Comparison of ENCODE assay signal across 8 cellular contexts in genomic region chr4:38672247-38673071, GRCh38. TPM values are rescaled to one million over a fixed set of nuclear protein-coding genes. Genes with fewer than 3 reads are reported as not detected.
DNase-seq lines count a peak whose midpoint lies in the region; ATAC-seq and TF ChIP-seq lines count a peak whose summit lies in the region.

No MANE protein-coding gene starts in this region.

- no peaks in the 10 kb centered on the region for H3K36me3 ChIP-seq in MM.1S (replicated peaks; ENCODE audit: insufficient read depth, low read length)

- H2AFZ ChIP-seq in MM.1S (ENCODE audit: low read length), result no peak overlapping the region

- H3K27me3 ChIP-seq in MM.1S (replicated peaks; ENCODE audit: insufficient read depth, low read length), result no peaks in the 10 kb centered on the region

- H3K27ac ChIP-seq in MM.1S (ENCODE audit: low read length), result peak overlapping the region; percentile 62; the same call in 1 of the 2 replicates
- H3K27ac ChIP-seq in adipose tissue (ENCODE audit: low read depth, low read length), result peak overlapping the region; percentile 83

- DNase-seq in MM.1S, result no peak
- peak; percentile 62 for DNase-seq in islet precursor cell
- no peak for DNase-seq in stimulated activated effector memory CD8-positive, alpha-beta T cell treated with anti-CD3 and anti-CD28 coated beads, Interleukin-12 subunit alpha, Interleukin-12 subunit beta, amount 100 ng/mL, for 72 hours (ENCODE audit: low spot score in 2 of 2)
- DNase-seq in activated CD8-positive, alpha-beta memory T cell treated with anti-CD3 and anti-CD28 coated beads, Interleukin-2, amount 10 ng/mL, durations not matched to agents 7 days and 5 days, result no peak
- DNase-seq in HuH-7 (ENCODE audit: low spot score), result no peak
- DNase-seq in stimulated activated CD4-positive, alpha-beta T cell treated with anti-CD3 and anti-CD28 coated beads, Interleukin-4, amount 100 ng/mL, for 4 hours, result no peak
- no peak for DNase-seq in SK-N-DZ (ENCODE audit: low spot score)

- peak overlapping the region; percentile 88; the same call in 1 of the 2 replicates for H3K4me2 ChIP-seq in MM.1S (ENCODE audit: low read depth, low read length)

- H3K36me3 Mint-ChIP-seq in stimulated activated effector memory CD8-positive, alpha-beta T cell treated with anti-CD3 and anti-CD28 coated beads, Interleukin-12 subunit alpha, Interleukin-12 subunit beta, amount 100 ng/mL, for 72 hours, result no peaks in the 10 kb centered on the region
- H3K36me3 Mint-ChIP-seq in activated CD8-positive, alpha-beta memory T cell treated with anti-CD3 and anti-CD28 coated beads, Interleukin-2, amount 10 ng/mL, durations not matched to agents 7 days and 5 days, result no peaks in the 10 kb centered on the region

- H3K79me2 ChIP-seq in MM.1S (ENCODE audit: low read length), result peaks cover 99% of the 10 kb centered on the region

- 47 to 58% (median 53%) methylated on average over 14 to 15 of the region's 15 CpGs for WGBS in adipose tissue, 3 donors

- no peaks in the 10 kb centered on the region for H3K9me3 ChIP-seq in MM.1S (replicated peaks; ENCODE audit: insufficient read depth, low read length)

- H3K27me3 Mint-ChIP-seq in activated CD8-positive, alpha-beta memory T cell treated with anti-CD3 and anti-CD28 coated beads, Interleukin-2, amount 10 ng/mL, durations not matched to agents 7 days and 5 days, result peaks cover 10% of the 10 kb centered on the region

- peaks cover 72% of the 10 kb centered on the region for H3K4me1 Mint-ChIP-seq in stimulated activated effector memory CD8-positive, alpha-beta T cell treated with anti-CD3 and anti-CD28 coated beads, Interleukin-12 subunit alpha, Interleukin-12 subunit beta, amount 100 ng/mL, for 72 hours
- peaks cover 32% of the 10 kb centered on the region for H3K4me1 Mint-ChIP-seq in activated CD8-positive, alpha-beta memory T cell treated with anti-CD3 and anti-CD28 coated beads, Interleukin-2, amount 10 ng/mL, durations not matched to agents 7 days and 5 days

- no peaks in the 10 kb centered on the region for H3K9me2 ChIP-seq in MM.1S (replicated peaks; ENCODE audit: insufficient read depth, low read length)

- no peak for TF ChIP-seq CTCF in MM.1S (IDR thresholded peaks at IDR 0.05; ENCODE audit: low read length)

- peak overlapping the region; percentile 86 for H3K27ac Mint-ChIP-seq in stimulated activated effector memory CD8-positive, alpha-beta T cell treated with anti-CD3 and anti-CD28 coated beads, Interleukin-12 subunit alpha, Interleukin-12 subunit beta, amount 100 ng/mL, for 72 hours
- no peak overlapping the region for H3K27ac Mint-ChIP-seq in activated CD8-positive, alpha-beta memory T cell treated with anti-CD3 and anti-CD28 coated beads, Interleukin-2, amount 10 ng/mL, durations not matched to agents 7 days and 5 days

- H3K4me3 Mint-ChIP-seq in stimulated activated effector memory CD8-positive, alpha-beta T cell treated with anti-CD3 and anti-CD28 coated beads, Interleukin-12 subunit alpha, Interleukin-12 subunit beta, amount 100 ng/mL, for 72 hours, result peak overlapping the region; percentile 43
- H3K4me3 Mint-ChIP-seq in activated CD8-positive, alpha-beta memory T cell treated with anti-CD3 and anti-CD28 coated beads, Interleukin-2, amount 10 ng/mL, durations not matched to agents 7 days and 5 days, result no peak overlapping the region

- CTCF ChIA-PET in activated CD8-positive, alpha-beta memory T cell treated with anti-CD3 and anti-CD28 coated beads, Interleukin-2, amount 10 ng/mL, durations not matched to agents 7 days and 5 days (lab: Charles Lee), result interaction anchor here (0.6 to 1.2 kb wide), 2 partner anchors 493 to 1101 kb away, joined by 3 to 6 read pairs; no protein-coding TSS in a partner anchor

- ATAC-seq in stimulated activated effector memory CD8-positive, alpha-beta T cell treated with anti-CD3 and anti-CD28 coated beads, Interleukin-12 subunit alpha, Interleukin-12 subunit beta, amount 100 ng/mL, for 72 hours, result no peak
- no peak for ATAC-seq in activated CD8-positive, alpha-beta memory T cell treated with anti-CD3 and anti-CD28 coated beads, Interleukin-2, amount 10 ng/mL, durations not matched to agents 7 days and 5 days

- H3K9ac ChIP-seq in MM.1S (ENCODE audit: low read length), result peak overlapping the region; percentile 51; the same call in 1 of the 2 replicates

- H3K9me3 Mint-ChIP-seq in stimulated activated effector memory CD8-positive, alpha-beta T cell treated with anti-CD3 and anti-CD28 coated beads, Interleukin-12 subunit alpha, Interleukin-12 subunit beta, amount 100 ng/mL, for 72 hours, result no peaks in the 10 kb centered on the region
- H3K9me3 Mint-ChIP-seq in activated CD8-positive, alpha-beta memory T cell treated with anti-CD3 and anti-CD28 coated beads, Interleukin-2, amount 10 ng/mL, durations not matched to agents 7 days and 5 days (ENCODE audit: low read depth), result no peaks in the 10 kb centered on the region

- H3F3A ChIP-seq in MM.1S (ENCODE audit: insufficient read depth, low read length), result peaks cover 46% of the 10 kb centered on the region

- no peak overlapping the region for H3K4me3 ChIP-seq in MM.1S (ENCODE audit: low read length)

- peaks cover 74% of the 10 kb centered on the region for H3K4me1 ChIP-seq in MM.1S (ENCODE audit: low read length)

- H4K20me1 ChIP-seq in MM.1S (ENCODE audit: insufficient read depth, low read length), result peaks cover 6% of the 10 kb centered on the region; the same call in 1 of the 2 replicates

RNA-seq across cellular contexts. Expression of gene KLF3, which starts 8.5 kb away (rescaled TPM):
- polyA plus RNA-seq in adipose tissue, result 10 to 100 TPM; 12.8 to 30.0 (median 23.7) TPM
- total RNA-seq in activated CD8-positive, alpha-beta memory T cell treated with anti-CD3 and anti-CD28 coated beads, Interleukin-2, amount 10 ng/mL, durations not matched to agents 7 days and 5 days, result 1 to 10 TPM; 2.6 to 3.5 TPM
- polyA plus RNA-seq in SK-N-DZ (2014; cell fraction: cytosol; rRNA removed), result 11.8 and 15.4 TPM in 2 replicates
- 9.2 and 12.3 TPM in 2 replicates for polyA plus RNA-seq in SK-N-DZ (2014; cell fraction: nucleus; rRNA removed)
